Comparison of ENCODE assay signal across 8 cellular contexts in the genomic region with DNA sequence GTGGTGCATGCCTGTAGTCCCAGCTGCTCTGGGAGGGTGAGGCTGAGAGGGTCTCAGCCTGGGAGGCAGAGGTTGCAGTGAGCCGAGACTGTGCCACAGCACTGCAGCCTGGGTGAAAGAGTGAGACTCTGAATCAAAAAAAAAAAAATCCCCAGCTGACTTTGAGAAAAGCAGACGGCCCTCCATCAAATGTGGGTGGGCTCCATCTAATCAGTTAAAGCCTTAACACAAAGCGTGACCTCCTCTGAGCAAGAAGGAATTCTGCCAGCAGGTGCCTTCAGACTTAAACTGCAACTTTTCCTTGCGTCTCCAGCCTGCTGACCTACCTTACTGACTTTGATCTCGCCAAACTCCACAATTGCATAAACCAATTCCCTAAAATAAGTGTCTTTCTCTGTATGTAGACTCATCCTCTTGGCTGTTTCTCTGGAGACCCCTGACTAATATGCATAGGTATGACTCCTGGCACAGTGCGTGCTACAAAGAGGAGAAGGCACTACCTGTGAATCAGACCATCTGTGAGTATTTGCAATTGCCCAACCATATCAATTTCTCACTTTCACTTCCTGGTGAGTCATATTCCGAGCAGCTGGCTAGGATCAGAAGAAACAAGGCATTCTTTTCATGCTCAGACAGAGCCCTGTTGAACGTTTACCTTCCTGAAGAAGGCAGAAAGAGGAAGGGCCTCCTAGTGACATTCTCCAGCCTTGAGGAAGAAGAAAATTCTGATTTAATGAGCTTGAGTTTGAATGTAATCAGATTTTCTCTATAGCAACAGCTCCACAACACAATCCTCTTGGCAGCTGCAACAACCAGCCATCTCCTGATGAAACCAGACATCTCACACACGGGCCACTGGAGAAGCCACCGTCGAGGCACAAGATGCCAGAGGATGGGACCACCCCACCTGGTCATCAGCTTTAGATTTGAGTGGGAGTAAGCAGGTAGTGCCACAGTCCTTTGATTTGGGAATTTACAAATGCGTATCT. TPM values are rescaled to one million over a fixed set of nuclear protein-coding genes. Genes with fewer than 3 reads are reported as not detected.
DNase-seq lines count a peak whose midpoint lies in the region; TF ChIP-seq lines count a peak whose summit lies in the region.

No MANE protein-coding gene starts in this region.

- TF ChIP-seq RAD21 in SK-N-SH (IDR thresholded peaks at IDR 0.05; ENCODE audit: low read length) = no peak

- H3K4me1 Mint-ChIP-seq in mesothelial cell of epicardium = peaks cover 26% of the 10 kb centered on the region

- H3K27ac ChIP-seq in KMS-11 = peak overlapping the region; percentile 25; the same call in 1 of the 2 replicates
- H3K27ac ChIP-seq in SK-N-SH (ENCODE audit: low read depth in 2 of 2, low read length in 1 of 2) = peak overlapping the region; percentile 76 to 83
- peak overlapping the region; percentile 92 for H3K27ac ChIP-seq in colonic mucosa
- peak overlapping the region; percentile 64 to 80 (median 79) for H3K27ac ChIP-seq in thyroid gland

- 19% methylated on average over 12 of the region's 12 CpGs for WGBS in SK-N-SH (ENCODE audit: low lambda C conversion rate)
- 52 to 61% methylated on average over 12 of the region's 12 CpGs for WGBS in thyroid gland, 2 donors

- peaks cover 15% of the 10 kb centered on the region for H3K9me3 Mint-ChIP-seq in mesothelial cell of epicardium

- TF ChIP-seq CTCF in KMS-11 (conservative IDR thresholded peaks at IDR 0.05; ENCODE audit: low read depth, low read length) (no peak), SK-N-SH (IDR thresholded peaks at IDR 0.05) (no peak), colonic mucosa (IDR thresholded peaks at IDR 0.05) (no peak), mesothelial cell of epicardium (IDR thresholded peaks at IDR 0.05; ENCODE audit: unreplicated experiment) (no peak), thyroid gland (IDR thresholded peaks at IDR 0.05) (no peak)

- H3K27me3 ChIP-seq in KMS-11 (ENCODE audit: insufficient read depth, low read depth) (no peaks in the 10 kb centered on the region), SK-N-SH (ENCODE audit: insufficient read depth) (no peaks in the 10 kb centered on the region), colonic mucosa (no peaks in the 10 kb centered on the region), thyroid gland (no peaks in the 10 kb centered on the region)

- intact Hi-C loops in colonic mucosa (cut with DNase I) = no loop called here
- intact Hi-C loops in thyroid gland (cut with DNase I) = no loop called here

- peaks cover 21% of the 10 kb centered on the region for H3F3A ChIP-seq in SK-N-SH (replicated peaks; ENCODE audit: insufficient read depth)

- H3K4me1 ChIP-seq in KMS-11 (ENCODE audit: low read depth, poor library complexity, severe bottlenecking) (peaks cover 20% of the 10 kb centered on the region), SK-N-SH (ENCODE audit: control insufficient read depth in 1 of 2, insufficient read depth in 2 of 2, low read depth in 1 of 2, low read length in 1 of 2) (peaks cover 14 to 35% of the 10 kb centered on the region in 2 experiments), colonic mucosa (peaks cover 4% of the 10 kb centered on the region), thyroid gland (peaks cover 38 to 43% of the 10 kb centered on the region in 2 donors)

- TF ChIP-seq EP300 in SK-N-SH (IDR thresholded peaks at IDR 0.05; ENCODE audit: borderline replicate concordance in 1 of 2, low read depth in 1 of 2, low read length in 1 of 2) = peak; percentile 81 to 97

- no peak overlapping the region for H3K4me3 ChIP-seq in KMS-11 (IDR thresholded peaks at IDR 0.05; ENCODE audit: insufficient read depth, low read depth, low read length)
- peak overlapping the region in 1 of 2 experiments; percentile 12; a peak in 1 of 4 replicates for H3K4me3 ChIP-seq in SK-N-SH (ENCODE audit: low read depth in 2 of 2, low read length in 1 of 2)
- peak overlapping the region; percentile 4 for H3K4me3 ChIP-seq in colonic mucosa
- no peak overlapping the region for H3K4me3 ChIP-seq in thyroid gland (replicated peaks in 1 of 3)

- H3K79me2 ChIP-seq in KMS-11 (ENCODE audit: insufficient read depth, low read depth) = no peaks in the 10 kb centered on the region
- no peaks in the 10 kb centered on the region for H3K79me2 ChIP-seq in SK-N-SH (ENCODE audit: insufficient read depth)

- H3K9ac ChIP-seq in KMS-11 = no peak overlapping the region
- peak overlapping the region; percentile 55 for H3K9ac ChIP-seq in SK-N-SH
- peak overlapping the region; percentile 6 to 90 for H3K9ac ChIP-seq in colonic mucosa (ENCODE audit: low read depth in 2 of 2, low read length in 2 of 2)

- H3K9me2 ChIP-seq in SK-N-SH = no peaks in the 10 kb centered on the region

- peaks cover 14% of the 10 kb centered on the region for H3K36me3 Mint-ChIP-seq in mesothelial cell of epicardium

- peak overlapping the region; percentile 98 for H3K27ac Mint-ChIP-seq in mesothelial cell of epicardium

- POLR2A ChIA-PET in SK-N-SH (lab: Yijun Ruan, JAX) = interaction anchor here (0.6 kb wide), 1 partner anchor 121 kb away, joined by 6 read pairs; no protein-coding TSS in a partner anchor

- DNase-seq in NCI-H1417 (lab: John Stamatoyannopoulos, UW) (peak; percentile 32 to 63 (median 56)), NCI-H1417 treated with DMSO at 0.1 percent for 48 hours (lab: John Stamatoyannopoulos, UW) (no peak), H4 (ENCODE audit: low spot score) (peak; percentile 90), SK-N-SH (no peak), colonic mucosa (peak; percentile 79), mesothelial cell of epicardium (ENCODE audit: low spot score in 2 of 2, unreplicated experiment in 2 of 2) (no peak), thyroid gland (peak; percentile 59)

- peak overlapping the region; percentile 1 for H3K4me3 Mint-ChIP-seq in mesothelial cell of epicardium

- H3K27me3 Mint-ChIP-seq in mesothelial cell of epicardium (ENCODE audit: low read depth) = no peaks in the 10 kb centered on the region

- CTCF ChIA-PET in SK-N-SH (lab: Yijun Ruan, JAX) = interaction anchor here (0.8 to 0.9 kb wide), 2 partner anchors 33 to 166 kb away, joined by 3 read pairs; no protein-coding TSS in a partner anchor

- H3K36me3 ChIP-seq in KMS-11 (ENCODE audit: insufficient read depth) (no peaks in the 10 kb centered on the region), SK-N-SH (replicated peaks in 1 of 2; ENCODE audit: control insufficient read depth in 1 of 2, insufficient read depth in 2 of 2, low read length in 1 of 2) (no peaks in the 10 kb centered on the region), colonic mucosa (no peaks in the 10 kb centered on the region), thyroid gland (no peaks in the 10 kb centered on the region)

- H4K20me1 ChIP-seq in KMS-11 (ENCODE audit: insufficient read depth) (no peaks in the 10 kb centered on the region), SK-N-SH (ENCODE audit: insufficient read depth) (no peaks in the 10 kb centered on the region)

- H3K4me2 ChIP-seq in KMS-11 (peak overlapping the region; percentile 74), SK-N-SH (peak overlapping the region; percentile 73)

- no peaks in the 10 kb centered on the region for H3K9me3 ChIP-seq in SK-N-SH
- H3K9me3 ChIP-seq in colonic mucosa = no peaks in the 10 kb centered on the region
- H3K9me3 ChIP-seq in thyroid gland = no peaks in the 10 kb centered on the region

- no peak for TF ChIP-seq POLR2A in thyroid gland (IDR thresholded peaks at IDR 0.05)

- H2AFZ ChIP-seq in KMS-11 (ENCODE audit: low read depth) (peak overlapping the region; percentile 6; the same call in 1 of the 2 replicates), SK-N-SH (ENCODE audit: low read depth) (peak overlapping the region; percentile 52; the same call in 1 of the 2 replicates)

TF ChIP-seq in SK-N-SH, 30 proteins besides CTCF, POLR2A, EP300 and RAD21 (continues in another document):
- TF ChIP-seq, protein P1, sequence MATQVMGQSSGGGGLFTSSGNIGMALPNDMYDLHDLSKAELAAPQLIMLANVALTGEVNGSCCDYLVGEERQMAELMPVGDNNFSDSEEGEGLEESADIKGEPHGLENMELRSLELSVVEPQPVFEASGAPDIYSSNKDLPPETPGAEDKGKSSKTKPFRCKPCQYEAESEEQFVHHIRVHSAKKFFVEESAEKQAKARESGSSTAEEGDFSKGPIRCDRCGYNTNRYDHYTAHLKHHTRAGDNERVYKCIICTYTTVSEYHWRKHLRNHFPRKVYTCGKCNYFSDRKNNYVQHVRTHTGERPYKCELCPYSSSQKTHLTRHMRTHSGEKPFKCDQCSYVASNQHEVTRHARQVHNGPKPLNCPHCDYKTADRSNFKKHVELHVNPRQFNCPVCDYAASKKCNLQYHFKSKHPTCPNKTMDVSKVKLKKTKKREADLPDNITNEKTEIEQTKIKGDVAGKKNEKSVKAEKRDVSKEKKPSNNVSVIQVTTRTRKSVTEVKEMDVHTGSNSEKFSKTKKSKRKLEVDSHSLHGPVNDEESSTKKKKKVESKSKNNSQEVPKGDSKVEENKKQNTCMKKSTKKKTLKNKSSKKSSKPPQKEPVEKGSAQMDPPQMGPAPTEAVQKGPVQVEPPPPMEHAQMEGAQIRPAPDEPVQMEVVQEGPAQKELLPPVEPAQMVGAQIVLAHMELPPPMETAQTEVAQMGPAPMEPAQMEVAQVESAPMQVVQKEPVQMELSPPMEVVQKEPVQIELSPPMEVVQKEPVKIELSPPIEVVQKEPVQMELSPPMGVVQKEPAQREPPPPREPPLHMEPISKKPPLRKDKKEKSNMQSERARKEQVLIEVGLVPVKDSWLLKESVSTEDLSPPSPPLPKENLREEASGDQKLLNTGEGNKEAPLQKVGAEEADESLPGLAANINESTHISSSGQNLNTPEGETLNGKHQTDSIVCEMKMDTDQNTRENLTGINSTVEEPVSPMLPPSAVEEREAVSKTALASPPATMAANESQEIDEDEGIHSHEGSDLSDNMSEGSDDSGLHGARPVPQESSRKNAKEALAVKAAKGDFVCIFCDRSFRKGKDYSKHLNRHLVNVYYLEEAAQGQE (IDR thresholded peaks at IDR 0.05; ENCODE audit: low read depth, low read length) = 0 out of 2 replicates have a peak, but pooled peaks have one; percentile 59
- TF ChIP-seq, protein P2, sequence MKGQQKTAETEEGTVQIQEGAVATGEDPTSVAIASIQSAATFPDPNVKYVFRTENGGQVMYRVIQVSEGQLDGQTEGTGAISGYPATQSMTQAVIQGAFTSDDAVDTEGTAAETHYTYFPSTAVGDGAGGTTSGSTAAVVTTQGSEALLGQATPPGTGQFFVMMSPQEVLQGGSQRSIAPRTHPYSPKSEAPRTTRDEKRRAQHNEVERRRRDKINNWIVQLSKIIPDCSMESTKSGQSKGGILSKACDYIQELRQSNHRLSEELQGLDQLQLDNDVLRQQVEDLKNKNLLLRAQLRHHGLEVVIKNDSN (IDR thresholded peaks at IDR 0.05; ENCODE audit: borderline replicate concordance, low read depth) = no peak
- no peak for TF ChIP-seq GATA2 (CRISPR knock-in tag; IDR thresholded peaks at IDR 0.05)

RNA-seq across cellular contexts. Expression of a gene that starts 54.3 kb away (rescaled TPM):
- 3.7 and 4.5 TPM in 2 replicates for total RNA-seq in H4 (2014; rRNA removed; shearing (Covaris generic))
- polyA plus RNA-seq in SK-N-SH (2012; rRNA removed) = 1.4 TPM in 2 replicates
- 1.3 TPM in 2 replicates for polyA plus RNA-seq in SK-N-SH (2012; cell fraction: cytosol; rRNA removed)
- polyA plus RNA-seq in SK-N-SH (2012; cell fraction: nucleus; rRNA removed) = 5.6 and 5.8 TPM in 2 replicates
- 100 to 1,000 TPM; 105 to 131 TPM for total RNA-seq in colonic mucosa
- 114 to 120 TPM (median 117 TPM) in 3 replicates for total RNA-seq in mesothelial cell of epicardium
- 10 to 100 TPM; 15.3 to 29.9 (median 17.8) TPM for total RNA-seq in thyroid gland

Comparison
In these comparisons a context has a peak if more than half of its experiments do, and no peak if none do; other contexts are left out.
1. DNase-seq: peak in NCI-H1417 (3 of 3), H4 (single experiment), colonic mucosa (single experiment) and thyroid gland (2 of 2); none in NCI-H1417 treated with DMSO at 0.1 percent for 48 hours (single experiment), SK-N-SH (single experiment) and mesothelial cell of epicardium (0 of 2).
2. H3K27ac ChIP-seq: peak in every context shown above with its lines; median percentile 92 in colonic mucosa; 80 in SK-N-SH; 79 in thyroid gland; 25 in KMS-11.